1 cellular context compared by ENCODE assay signal in genomic region chr16:18984425-18985005, GRCh38.
TF ChIP-seq lines count a peak whose summit lies in the region.

No MANE protein-coding gene starts in this region.

TF ChIP-seq in A549, 52 proteins besides CTCF, POLR2A, EP300 and RAD21 (continued from another document):
- TF ChIP-seq PBX3 (IDR thresholded peaks at IDR 0.05) (no peak), HES2 (IDR thresholded peaks at IDR 0.05) (no peak)
